26 cellular contexts compared by ENCODE assay signal in the genomic region with DNA sequence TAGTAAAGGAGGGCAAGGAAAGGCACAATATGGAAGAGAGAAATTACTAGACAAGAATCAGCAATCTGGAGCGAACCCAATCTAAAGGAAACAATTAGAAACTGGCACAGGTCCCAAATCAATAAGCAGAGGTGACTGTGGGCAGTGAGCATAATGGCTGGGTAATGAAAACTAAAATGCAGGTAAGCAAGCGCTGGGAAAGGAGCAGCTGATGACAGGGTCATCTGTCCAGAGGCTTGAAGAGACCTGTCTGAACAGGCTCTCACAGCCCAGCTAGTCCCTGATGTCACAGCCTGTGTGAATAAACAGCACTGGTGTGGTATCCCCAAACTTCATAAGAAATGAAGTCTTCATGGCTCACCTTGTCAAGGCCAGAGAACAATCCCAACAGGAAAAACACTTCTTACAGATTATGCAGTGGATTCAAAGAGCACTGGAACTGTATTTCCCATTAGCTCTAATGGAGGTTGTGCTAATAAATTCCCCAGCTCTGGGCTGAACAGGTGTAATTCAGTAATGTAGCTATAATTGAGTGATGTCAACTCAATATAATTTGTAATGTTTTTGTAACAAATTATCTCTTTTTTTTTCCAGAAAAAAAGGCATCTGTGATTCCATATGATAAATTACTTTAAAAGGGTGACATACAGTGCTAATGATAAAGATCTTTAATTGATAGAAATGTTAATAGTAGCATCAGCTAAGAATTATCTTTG.
DNase-seq lines count a peak whose midpoint lies in the region; ATAC-seq and TF ChIP-seq lines count a peak whose summit lies in the region.
"Had no signal": no experiment of that assay in that cellular context is flagged by ENCODE, and none has a peak within 500 bp of the region (broad histone marks: within the 10 kb centered on the region; RNA-seq: fewer than 3 reads in every experiment).

No MANE protein-coding gene starts in this region.

- H3K36me3 Mint-ChIP-seq in endothelial cell (ENCODE audit: low read depth, unreplicated experiment), result no peaks in the 10 kb centered on the region

- no peak for TF ChIP-seq CTCF in hepatocyte (IDR thresholded peaks at IDR 0.05; ENCODE audit: poor library complexity)
- no peak for TF ChIP-seq CTCF in OCI-LY7 (conservative IDR thresholded peaks at IDR 0.05; ENCODE audit: low read length)
- TF ChIP-seq CTCF in endothelial cell (IDR thresholded peaks at IDR 0.05; ENCODE audit: unreplicated experiment), result no peak

- H3K27me3 ChIP-seq in hepatocyte, result no peaks in the 10 kb centered on the region
- H3K27me3 ChIP-seq: adrenal gland, cardiac muscle cell, right atrium auricular region had no signal

- peaks cover 3% of the 10 kb centered on the region for H3K4me1 Mint-ChIP-seq in endothelial cell (ENCODE audit: unreplicated experiment)
- H3K4me1 Mint-ChIP-seq: activated CD4-positive, alpha-beta memory T cell treated with anti-CD3 and anti-CD28 coated beads, Interleukin-2, amount 10 ng/mL, durations not matched to agents 7 days and 5 days had no signal

- H3K27ac ChIP-seq in hepatocyte (no peak overlapping the region), OCI-LY7 (ENCODE audit: low read depth, low read length, poor library complexity, severe bottlenecking) (no peak overlapping the region)
- H3K27ac ChIP-seq: adrenal gland, cardiac muscle cell, PC-9, right atrium auricular region had no signal

- H3K9me2 ChIP-seq in hepatocyte (replicated peaks; ENCODE audit: insufficient read depth) (no peaks in the 10 kb centered on the region), OCI-LY7 (ENCODE audit: insufficient read depth, low read length) (no peaks in the 10 kb centered on the region)

- intact Hi-C loops in OCI-LY7 (cut with micrococcal nuclease; ENCODE audit: unreplicated experiment), result no loop called here

- DNase-seq in NCI-H2227 (lab: John Stamatoyannopoulos, UW; ENCODE audit: unreplicated experiment) (peak; percentile 45), NCI-H2227 treated with DMSO at 0.1 percent for 48 hours (lab: John Stamatoyannopoulos, UW) (no peak), NCI-H774 (lab: John Stamatoyannopoulos, UW) (peak; percentile 29), hepatocyte (ENCODE audit: low spot score) (peak; percentile 19), OCI-LY7 (ENCODE audit: low spot score) (no peak), endothelial cell (ENCODE audit: low spot score) (no peak)
- DNase-seq: activated CD4-positive, alpha-beta memory T cell treated with anti-CD3 and anti-CD28 coated beads, Interleukin-2, amount 10 ng/mL, durations not matched to agents 7 days and 5 days; activated gamma-delta T cell treated with Interleukin-2 at 50 U/mL for 16 hours; activated T-cell treated with anti-CD3 and anti-CD28 coated beads for 4 hours; adrenal gland; erythroblast; foreskin melanocyte; GDM1; HFFc6; hippocampal formation; NCI-H1694; NCI-H82; nucleus accumbens; PC-9; stimulated activated CD4-positive, alpha-beta T cell treated with anti-CD3 and anti-CD28 coated beads, Interleukin-15, amount 100 ng/mL, for 24 hours; T-helper 2 cell had no signal

- H3K27me3 Mint-ChIP-seq in endothelial cell (ENCODE audit: unreplicated experiment), result peaks cover 2% of the 10 kb centered on the region
- H3K27me3 Mint-ChIP-seq: activated CD4-positive, alpha-beta memory T cell treated with anti-CD3 and anti-CD28 coated beads, Interleukin-2, amount 10 ng/mL, durations not matched to agents 7 days and 5 days had no signal

- H3K79me2 ChIP-seq in hepatocyte, result no peaks in the 10 kb centered on the region
- no peaks in the 10 kb centered on the region for H3K79me2 ChIP-seq in OCI-LY7 (ENCODE audit: insufficient read depth, low read depth, low read length)

- H3K9me3 ChIP-seq in hepatocyte (ENCODE audit: low read depth) (no peaks in the 10 kb centered on the region), OCI-LY7 (ENCODE audit: low read length) (no peaks in the 10 kb centered on the region)
- H3K9me3 ChIP-seq: adrenal gland, right atrium auricular region had no signal

- 84% methylated on average over 2 of the region's 2 CpGs for WGBS in hepatocyte (ENCODE audit: low lambda C conversion rate, missing lambda C conversion rate)

- CTCF ChIA-PET in OCI-LY7 (lab: Charles Lee; ENCODE audit: unreplicated experiment), result no interaction called here

- no TSS peak for BruUV-seq in OCI-LY7 (replicated peaks; lab: Mats Ljungman, UMichigan)

- H3K4me3 ChIP-seq in hepatocyte, result no peak overlapping the region
- H3K4me3 ChIP-seq in OCI-LY7 (ENCODE audit: low read depth, low read length, poor library complexity, severe bottlenecking), result no peak overlapping the region
- H3K4me3 ChIP-seq: adrenal gland, cardiac muscle cell, lung, PC-9, right atrium auricular region had no signal

- H3K4me2 ChIP-seq in hepatocyte (no peak overlapping the region), OCI-LY7 (ENCODE audit: low read length) (no peak overlapping the region)
- H3K4me2 ChIP-seq: PC-9 had no signal

- H3K9me3 Mint-ChIP-seq in endothelial cell (ENCODE audit: unreplicated experiment), result no peaks in the 10 kb centered on the region

- no peak for ATAC-seq in GM19035 (IDR thresholded peaks at IDR 0.05; ENCODE audit: unreplicated experiment)
- ATAC-seq in GM18498 (IDR thresholded peaks at IDR 0.05; ENCODE audit: unreplicated experiment), result no peak

- POLR2A ChIA-PET in OCI-LY7 (lab: Charles Lee), result interaction anchor here (0.9 kb wide), 1 partner anchor 119 kb away, joined by 3 read pairs; no protein-coding TSS in a partner anchor

- H2AFZ ChIP-seq in hepatocyte (no peak overlapping the region), OCI-LY7 (ENCODE audit: low read length) (no peak overlapping the region)
- H2AFZ ChIP-seq: PC-9 had no signal

- H4K20me1 ChIP-seq in hepatocyte (ENCODE audit: insufficient read depth, poor library complexity, severe bottlenecking) (no peaks in the 10 kb centered on the region), OCI-LY7 (ENCODE audit: insufficient read depth, low read length) (no peaks in the 10 kb centered on the region)

- H3K27ac Mint-ChIP-seq in endothelial cell (ENCODE audit: unreplicated experiment), result no peak overlapping the region
- H3K27ac Mint-ChIP-seq: activated CD4-positive, alpha-beta memory T cell treated with anti-CD3 and anti-CD28 coated beads, Interleukin-2, amount 10 ng/mL, durations not matched to agents 7 days and 5 days; HFFc6 had no signal

- H3K4me3 Mint-ChIP-seq in endothelial cell (ENCODE audit: unreplicated experiment), result no peak overlapping the region
- H3K4me3 Mint-ChIP-seq: activated CD4-positive, alpha-beta memory T cell treated with anti-CD3 and anti-CD28 coated beads, Interleukin-2, amount 10 ng/mL, durations not matched to agents 7 days and 5 days; HFFc6 had no signal

- no peaks in the 10 kb centered on the region for H3K36me3 ChIP-seq in hepatocyte (replicated peaks; ENCODE audit: insufficient read depth, low read depth)
- no peaks in the 10 kb centered on the region for H3K36me3 ChIP-seq in OCI-LY7 (ENCODE audit: insufficient read depth, low read length)
- H3K36me3 ChIP-seq: adrenal gland, cardiac muscle cell, right atrium auricular region had no signal

- H3K4me1 ChIP-seq in hepatocyte (ENCODE audit: insufficient read depth) (no peaks in the 10 kb centered on the region), OCI-LY7 (ENCODE audit: insufficient read depth, low read length, poor library complexity, severe bottlenecking) (no peaks in the 10 kb centered on the region)
- H3K4me1 ChIP-seq: adrenal gland, right atrium auricular region had no signal

Comparison
In these comparisons a context has a peak if more than half of its experiments do, and no peak if none do; other contexts are left out.
1. DNase-seq: peak in NCI-H2227 (single experiment), NCI-H774 (single experiment) and hepatocyte (single experiment); none in NCI-H2227 treated with DMSO at 0.1 percent for 48 hours (single experiment), OCI-LY7 (single experiment) and endothelial cell (single experiment).